27 cellular contexts compared by ENCODE assay signal in the genomic region with DNA sequence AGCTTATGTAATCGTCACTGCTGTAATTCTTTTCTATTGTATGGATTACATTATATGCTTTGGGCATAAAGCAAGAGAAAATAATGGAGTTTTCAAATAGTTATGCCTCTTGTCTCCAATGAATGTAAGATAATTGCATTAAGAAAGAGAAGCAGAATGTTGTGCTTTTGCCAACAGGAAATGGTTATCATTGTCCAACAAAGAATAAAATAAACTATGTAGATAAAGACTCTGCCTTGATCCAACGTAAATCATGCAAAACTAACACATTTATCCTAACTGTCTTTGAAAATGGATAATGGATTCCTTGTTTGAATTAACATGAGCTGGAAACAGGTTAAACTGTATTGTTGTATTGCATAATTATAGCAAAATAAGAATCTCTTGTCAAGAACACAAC.
"Had no signal": no experiment of that assay in that cellular context is flagged by ENCODE, and none has a peak within 500 bp of the region (broad histone marks: within the 10 kb centered on the region; RNA-seq: fewer than 3 reads in every experiment).

No MANE protein-coding gene starts in this region.

- H3K27ac ChIP-seq: adrenal gland, breast epithelium, epithelial cell of prostate, gastroesophageal sphincter, ovary, right lobe of liver, skin epidermis, uterus, VCaP had no signal

- H3K36me3 ChIP-seq: adrenal gland, breast epithelium, gastroesophageal sphincter, ovary, right lobe of liver, uterus had no signal

- DNase-seq: activated CD4-positive, alpha-beta T cell treated with anti-CD3 and anti-CD28 coated beads for 4 hours; activated CD4-positive, alpha-beta T cell treated with anti-CD3 and anti-CD28 coated beads, Interleukin-2, amount 50 U/mL, for 4 hours; activated effector memory CD4-positive, alpha-beta T cell treated with Interleukin-2 at 50 U/mL for 16 hours; activated naive CD4-positive, alpha-beta T cell treated with Interleukin-2 at 50 U/mL for 16 hours; adrenal gland; central memory CD4-positive, alpha-beta T cell; dermis blood vessel endothelial cell; effector CD4-positive, alpha-beta T cell; head of caudate nucleus; hippocampal formation; kidney; left colon; midbrain; naive thymus-derived CD4-positive, alpha-beta T cell; ovary; right lobe of liver; stimulated activated CD4-positive, alpha-beta T cell treated with anti-CD3 and anti-CD28 coated beads, Interleukin-4, amount 100 ng/mL, for 4 hours; stimulated activated CD8-positive, alpha-beta memory T cell treated with anti-CD3 and anti-CD28 coated beads, Interleukin-4, amount 100 ng/mL, for 48 hours; stimulated activated naive CD8-positive, alpha-beta T cell treated with anti-CD3 and anti-CD28 coated beads, Interleukin-15, amount 100 ng/mL, for 72 hours; substantia nigra; uterus had no signal

- H3K4me3 ChIP-seq: adrenal gland, breast epithelium, gastroesophageal sphincter, ovary, right lobe of liver, skin epidermis, uterus had no signal

- H3K9me3 ChIP-seq: adrenal gland, breast epithelium, ovary, right lobe of liver had no signal

- H3K4me1 ChIP-seq: adrenal gland, breast epithelium, gastroesophageal sphincter, right lobe of liver, uterus had no signal

- H3K27me3 ChIP-seq: adrenal gland, breast epithelium, gastroesophageal sphincter, ovary, right lobe of liver, uterus had no signal

- ATAC-seq: gastroesophageal sphincter; left colon; naive thymus-derived CD4-positive, alpha-beta T cell; right lobe of liver; stimulated activated memory B cell treated with anti-CD40 and anti-IgM and Interleukin-4, amounts not matched to agents 10 μg/mL and 1 μg/mL and 100 μg/mL, for 72 hours; stimulated activated naive CD8-positive, alpha-beta T cell treated with anti-CD3 and anti-CD28 coated beads, Interleukin-15, amount 100 ng/mL, for 72 hours had no signal
